Comparison of ENCODE assay signal across 29 cellular contexts in the genomic region with DNA sequence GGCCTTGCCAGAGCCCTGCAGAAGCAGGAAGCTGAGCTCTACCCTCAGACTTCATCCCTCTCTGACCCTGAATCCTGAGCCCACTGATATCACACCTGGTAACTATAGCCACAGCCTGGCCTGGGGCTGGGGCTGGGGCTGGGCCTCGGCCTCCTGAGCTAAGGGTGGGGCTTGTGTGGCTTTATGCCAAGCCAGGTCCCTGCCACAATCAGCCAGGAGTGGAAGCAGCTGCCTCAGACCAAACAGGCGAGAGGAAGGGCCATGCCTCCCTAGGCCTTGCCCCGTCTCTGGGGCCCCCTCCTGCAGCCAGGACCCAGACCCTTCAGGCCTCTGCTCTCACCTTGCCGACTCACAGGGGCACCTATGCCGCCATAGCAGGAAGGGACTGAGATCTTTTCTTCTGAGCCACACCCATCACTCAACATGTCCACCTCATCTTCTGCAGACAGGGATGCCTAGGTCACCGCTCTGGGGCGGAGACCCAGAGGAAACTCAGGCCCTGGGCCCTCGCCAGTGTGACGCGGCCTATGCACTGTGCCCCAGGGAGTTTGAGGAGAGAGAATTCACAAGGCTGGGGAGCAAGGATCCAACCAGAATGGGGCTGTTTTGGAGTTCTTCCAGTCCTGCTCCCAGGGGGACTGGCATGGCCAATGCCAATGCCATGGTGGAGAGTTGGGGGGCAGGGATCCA. TPM values are rescaled to one million over a fixed set of nuclear protein-coding genes. Genes with fewer than 3 reads are reported as not detected.
A peak's percentile ranks its signal among the peaks of the same experiment; 100 is the strongest.
DNase-seq lines count a peak whose midpoint lies in the region; ATAC-seq lines count a peak whose summit lies in the region.
"Had no signal": no experiment of that assay in that cellular context is flagged by ENCODE, and none has a peak within 500 bp of the region (broad histone marks: within the 10 kb centered on the region; RNA-seq: fewer than 3 reads in every experiment).

No MANE protein-coding gene starts in this region.

- H3K27me3 ChIP-seq in right cardiac atrium (ENCODE audit: control insufficient read depth, insufficient read depth): no peaks in the 10 kb centered on the region
- H3K27me3 ChIP-seq in Karpas-422 (ENCODE audit: low read length): no peaks in the 10 kb centered on the region
- H3K27me3 ChIP-seq: heart left ventricle, testis, vagina had no signal

- no peaks in the 10 kb centered on the region for H3K9me2 ChIP-seq in Karpas-422 (replicated peaks; ENCODE audit: insufficient read depth, low read length)
- H3K9me2 ChIP-seq: SK-N-SH had no signal

- H3K9me3 ChIP-seq in right cardiac atrium (ENCODE audit: control insufficient read depth, low read length): no peaks in the 10 kb centered on the region
- H3K9me3 ChIP-seq in Karpas-422 (ENCODE audit: low read length): no peaks in the 10 kb centered on the region
- H3K9me3 ChIP-seq: heart left ventricle, SK-N-SH, testis, vagina had no signal

- H3K36me3 Mint-ChIP-seq in dendritic cell treated with granulocyte-macrophage colony-stimulating factor and Interleukin-4, amounts not matched to agents 40 ng/mL and 50 ng/mL, for 4 days (ENCODE audit: low read depth): peaks cover 57% of the 10 kb centered on the region

- no peaks in the 10 kb centered on the region for H3K36me3 ChIP-seq in Karpas-422 (ENCODE audit: insufficient read depth, low read length)
- H3K36me3 ChIP-seq: vagina had no signal

- peaks cover 24% of the 10 kb centered on the region for H3K79me2 ChIP-seq in Karpas-422 (ENCODE audit: low read length)

- intact Hi-C loops in right cardiac atrium (cut with DNase I) (no loop called here), left ventricle myocardium superior (cut with micrococcal nuclease) (no loop called here)
- intact Hi-C loops in dendritic cell treated with granulocyte-macrophage colony-stimulating factor and Interleukin-4, amounts not matched to agents 40 ng/mL and 50 ng/mL, for 4 days (cut with micrococcal nuclease): no loop called here

- 90% methylated on average over 10 of the region's 10 CpGs for WGBS in right cardiac atrium

- H3K27ac ChIP-seq in right cardiac atrium (ENCODE audit: low read length) (no peak overlapping the region), Karpas-422 (ENCODE audit: low read length) (peak overlapping the region; percentile 69; the same call in 1 of the 2 replicates)
- H3K27ac ChIP-seq: heart left ventricle, testis, vagina, VCaP had no signal

- H3K4me3 ChIP-seq in right cardiac atrium (ENCODE audit: low read length) (no peak overlapping the region), Karpas-422 (ENCODE audit: low read length) (no peak overlapping the region)
- H3K4me3 ChIP-seq: heart left ventricle, testis, vagina had no signal

- no peak overlapping the region for H3K9ac ChIP-seq in Karpas-422 (ENCODE audit: low read length)
- H3K9ac ChIP-seq: SK-N-SH had no signal

- DNase-seq in right cardiac atrium (peak in 2 of 3 donors; percentile 45 to 54), left ventricle myocardium superior (no peak), Karpas-422 (peak; percentile 39), NCI-H187 treated with DMSO at 0.1 percent for 48 hours (lab: John Stamatoyannopoulos, UW) (no peak), NCI-H446 (lab: John Stamatoyannopoulos, UW) (no peak), nucleus accumbens (lab: John Stamatoyannopoulos, UW) (no peak), GM03348 (ENCODE audit: low spot score) (no peak)
- DNase-seq: activated CD4-positive, alpha-beta T cell treated with anti-CD3 and anti-CD28 coated beads, Interleukin-2, amount 10 ng/mL, durations not matched to agents 24 days and 14 days; activated CD8-positive, alpha-beta memory T cell treated with anti-CD3 and anti-CD28 coated beads, Interleukin-2, amount 50 U/mL, for 48 hours; activated effector memory CD4-positive, alpha-beta T cell treated with anti-CD3 and anti-CD28 coated beads, Interleukin-2, amount 50 U/mL, for 16 hours; amniotic stem cell; CD4-positive, alpha-beta memory T cell; effector CD8-positive, alpha-beta T cell; foreskin fibroblast; GF-D8; HCEC 1CT; NCI-H1048; NCI-H1694 treated with DMSO at 0.1 percent for 48 hours; occipital lobe; SK-N-SH; small intestine; stimulated activated CD4-positive, alpha-beta T cell treated with anti-CD3 and anti-CD28 coated beads, Interleukin-2, amount 100 ng/mL, for 24 hours; testis had no signal

- peaks cover 65% of the 10 kb centered on the region for H3K4me1 Mint-ChIP-seq in dendritic cell treated with granulocyte-macrophage colony-stimulating factor and Interleukin-4, amounts not matched to agents 40 ng/mL and 50 ng/mL, for 4 days (ENCODE audit: low read depth)

- no peak overlapping the region for H3K4me3 Mint-ChIP-seq in dendritic cell treated with granulocyte-macrophage colony-stimulating factor and Interleukin-4, amounts not matched to agents 40 ng/mL and 50 ng/mL, for 4 days
- H3K4me3 Mint-ChIP-seq: activated CD4-positive, alpha-beta T cell treated with anti-CD3 and anti-CD28 coated beads, Interleukin-2, amount 10 ng/mL, durations not matched to agents 24 days and 14 days; CD4-positive, alpha-beta memory T cell had no signal

- peak overlapping the region; percentile 47 for H3K27ac Mint-ChIP-seq in dendritic cell treated with granulocyte-macrophage colony-stimulating factor and Interleukin-4, amounts not matched to agents 40 ng/mL and 50 ng/mL, for 4 days
- H3K27ac Mint-ChIP-seq: activated CD4-positive, alpha-beta T cell treated with anti-CD3 and anti-CD28 coated beads, Interleukin-2, amount 10 ng/mL, durations not matched to agents 24 days and 14 days had no signal

- H3K27me3 Mint-ChIP-seq in dendritic cell treated with granulocyte-macrophage colony-stimulating factor and Interleukin-4, amounts not matched to agents 40 ng/mL and 50 ng/mL, for 4 days: no peaks in the 10 kb centered on the region
- H3K27me3 Mint-ChIP-seq: activated CD4-positive, alpha-beta T cell treated with anti-CD3 and anti-CD28 coated beads, Interleukin-2, amount 10 ng/mL, durations not matched to agents 24 days and 14 days; CD4-positive, alpha-beta memory T cell had no signal

- H2AFZ ChIP-seq in Karpas-422 (ENCODE audit: low read length): no peak overlapping the region

- no peaks in the 10 kb centered on the region for H4K20me1 ChIP-seq in Karpas-422 (ENCODE audit: insufficient read depth, low read depth, low read length)

- no peaks in the 10 kb centered on the region for H3K9me3 Mint-ChIP-seq in dendritic cell treated with granulocyte-macrophage colony-stimulating factor and Interleukin-4, amounts not matched to agents 40 ng/mL and 50 ng/mL, for 4 days
- H3K9me3 Mint-ChIP-seq: activated CD4-positive, alpha-beta T cell treated with anti-CD3 and anti-CD28 coated beads, Interleukin-2, amount 10 ng/mL, durations not matched to agents 24 days and 14 days; CD4-positive, alpha-beta memory T cell had no signal

- H3K4me2 ChIP-seq in Karpas-422 (ENCODE audit: low read depth, low read length, poor library complexity, severe bottlenecking): no peak overlapping the region
- H3K4me2 ChIP-seq: SK-N-SH had no signal

- H3K4me1 ChIP-seq in right cardiac atrium (ENCODE audit: control insufficient read depth, insufficient read depth, low read length): no peaks in the 10 kb centered on the region
- peaks cover 27% of the 10 kb centered on the region for H3K4me1 ChIP-seq in Karpas-422 (ENCODE audit: low read length)

- ATAC-seq in right cardiac atrium (no peak), left ventricle myocardium superior (no peak)
- ATAC-seq: heart left ventricle had no signal

RNA-seq across cellular contexts. Expression of gene UBXN11, which starts 5.7 kb away (rescaled TPM):
- total RNA-seq in right cardiac atrium (10 to 100 TPM; 13.7 to 18.5 (median 16.0) TPM), left ventricle myocardium superior (9.7 TPM)
- polyA plus RNA-seq in right cardiac atrium: 13.3 TPM
- total RNA-seq in Karpas-422 (2014; rRNA removed; shearing (Covaris generic); ENCODE audit: low replicate concordance): 20.7 and 56.0 TPM in 2 replicates

RNA-seq across cellular contexts. Expression of gene CD52, which starts 17.0 kb away (rescaled TPM):
- total RNA-seq in right cardiac atrium (1 to 10 TPM; 1.8 to 5.7 (median 4.1) TPM), left ventricle myocardium superior (6.3 TPM)
- polyA plus RNA-seq in right cardiac atrium: 4.5 TPM
- 614 and 735 TPM in 2 replicates for total RNA-seq in Karpas-422 (2014; rRNA removed; shearing (Covaris generic); ENCODE audit: low replicate concordance)
- total RNA-seq: renal cortical epithelial cell had no signal
- polyA plus RNA-seq: AG04450, SK-N-SH had no signal

RNA-seq across cellular contexts. Expression of gene SH3BGRL3, which starts 20.8 kb away (rescaled TPM):
- total RNA-seq in right cardiac atrium: 10 to 100 TPM; 28.9 to 71.3 (median 51.1) TPM
- 41.9 TPM for polyA plus RNA-seq in right cardiac atrium
- total RNA-seq in left ventricle myocardium superior: 34.7 TPM
- 108 and 143 TPM in 2 replicates for total RNA-seq in Karpas-422 (2014; rRNA removed; shearing (Covaris generic); ENCODE audit: low replicate concordance)

RNA-seq across cellular contexts. Expression of gene CRYBG2, which starts 53.2 kb away (rescaled TPM):
- total RNA-seq in right cardiac atrium (not detected), left ventricle myocardium superior (not detected)
- polyA plus RNA-seq in right cardiac atrium: not detected
- 1.3 TPM in 1 of 2 replicates, not detected in the other for total RNA-seq in Karpas-422 (2014; rRNA removed; shearing (Covaris generic); ENCODE audit: low replicate concordance)
- polyA plus RNA-seq: AG04450, heart left ventricle had no signal

Comparison
In these comparisons a context has a peak if more than half of its experiments do, and no peak if none do; other contexts are left out.
1. DNase-seq: peak in right cardiac atrium (2 of 3) and Karpas-422 (single experiment); none in left ventricle myocardium superior (single experiment), NCI-H187 treated with DMSO at 0.1 percent for 48 hours (single experiment), NCI-H446 (0 of 2), nucleus accumbens (0 of 56) and GM03348 (single experiment).
2. RNA of gene CD52, which starts 17.0 kb away (total RNA-seq): 614 to 735 TPM in Karpas-422; 6.3 TPM in left ventricle myocardium superior (single experiment) and 1.8 to 5.7 TPM in right cardiac atrium; every median in the first group is over 10 times any median in the second.